In the genomic region with DNA sequence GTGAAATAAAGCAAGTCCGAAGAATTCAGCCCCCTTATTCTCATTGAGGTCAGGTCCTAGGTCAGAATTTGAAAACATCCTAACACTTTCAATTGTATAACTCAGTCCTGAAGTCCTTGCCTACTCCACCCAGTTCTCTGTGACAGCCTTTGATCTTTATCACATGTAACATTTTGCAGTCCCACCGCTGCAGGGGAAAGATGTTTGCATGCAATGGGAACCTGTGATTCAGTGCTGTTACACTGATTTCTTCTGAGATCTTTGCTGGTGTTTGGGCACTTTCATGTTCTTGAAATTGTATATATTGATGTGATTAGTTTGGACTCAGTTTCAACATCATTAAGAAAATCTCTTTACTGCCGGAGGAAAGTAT, we compare ENCODE assay signal across 13 cellular contexts.
"Had no signal": no experiment of that assay in that cellular context is flagged by ENCODE, and none has a peak within 500 bp of the region (broad histone marks: within the 10 kb centered on the region; RNA-seq: fewer than 3 reads in every experiment).

No MANE protein-coding gene starts in this region.

- H3K36me3 ChIP-seq: upper lobe of right lung had no signal

- H3K9me3 Mint-ChIP-seq: activated naive CD4-positive, alpha-beta T cell treated with anti-CD3 and anti-CD28 coated beads, Interleukin-2, amount 10 ng/mL, durations not matched to agents 7 days and 5 days; neural crest cell; stimulated activated naive CD8-positive, alpha-beta T cell treated with anti-CD3 and anti-CD28 coated beads, Interleukin-15, amount 100 ng/mL, for 72 hours had no signal

- H3K27me3 ChIP-seq: upper lobe of right lung had no signal

- H3K27me3 Mint-ChIP-seq: activated naive CD4-positive, alpha-beta T cell treated with anti-CD3 and anti-CD28 coated beads, Interleukin-2, amount 10 ng/mL, durations not matched to agents 7 days and 5 days had no signal

- H3K36me3 Mint-ChIP-seq: activated naive CD4-positive, alpha-beta T cell treated with anti-CD3 and anti-CD28 coated beads, Interleukin-2, amount 10 ng/mL, durations not matched to agents 7 days and 5 days had no signal

- FAIRE-seq: astrocyte, bronchial epithelial cell, islet of Langerhans had no signal

- H3K4me3 Mint-ChIP-seq: activated naive CD4-positive, alpha-beta T cell treated with anti-CD3 and anti-CD28 coated beads, Interleukin-2, amount 10 ng/mL, durations not matched to agents 7 days and 5 days; neural crest cell; stimulated activated naive CD8-positive, alpha-beta T cell treated with anti-CD3 and anti-CD28 coated beads, Interleukin-15, amount 100 ng/mL, for 72 hours had no signal

- H3K9me3 ChIP-seq: upper lobe of right lung had no signal

- H3K4me3 ChIP-seq: lung, upper lobe of right lung had no signal

- H3K4me1 Mint-ChIP-seq: neural crest cell; stimulated activated naive CD8-positive, alpha-beta T cell treated with anti-CD3 and anti-CD28 coated beads, Interleukin-15, amount 100 ng/mL, for 72 hours had no signal

- H3K27ac ChIP-seq: upper lobe of right lung, VCaP had no signal

- H3K4me1 ChIP-seq: upper lobe of right lung had no signal

- ATAC-seq: sciatic nerve; stimulated activated naive CD8-positive, alpha-beta T cell treated with anti-CD3 and anti-CD28 coated beads, Interleukin-15, amount 100 ng/mL, for 72 hours had no signal

- DNase-seq: activated T-cell treated with anti-CD3 and anti-CD28 coated beads for 4 hours; midbrain; stimulated activated naive CD8-positive, alpha-beta T cell treated with anti-CD3 and anti-CD28 coated beads, Interleukin-15, amount 100 ng/mL, for 72 hours; T1000; upper lobe of right lung had no signal

- H3K27ac Mint-ChIP-seq: activated naive CD4-positive, alpha-beta T cell treated with anti-CD3 and anti-CD28 coated beads, Interleukin-2, amount 10 ng/mL, durations not matched to agents 7 days and 5 days; stimulated activated naive CD8-positive, alpha-beta T cell treated with anti-CD3 and anti-CD28 coated beads, Interleukin-15, amount 100 ng/mL, for 72 hours had no signal
